11 cellular contexts compared by ENCODE assay signal in genomic region chr6:5746392-5747140, GRCh38.
DNase-seq lines count a peak whose midpoint lies in the region; ATAC-seq and TF ChIP-seq lines count a peak whose summit lies in the region.
"Had no signal": no experiment of that assay in that cellular context is flagged by ENCODE, and none has a peak within 500 bp of the region (broad histone marks: within the 10 kb centered on the region; RNA-seq: fewer than 3 reads in every experiment).

No MANE protein-coding gene starts in this region.

- CTCF ChIA-PET in SK-N-SH (lab: Yijun Ruan, JAX) = interaction anchor here (0.9 to 2.1 kb wide), 3 partner anchors 10 to 82 kb away, joined by 3 to 6 read pairs (median 4); no protein-coding TSS in a partner anchor

- TF ChIP-seq CTCF in GM13977 (IDR thresholded peaks at IDR 0.05; ENCODE audit: extremely low read depth, insufficient read depth, missing control alignments) = peak; percentile 35
- TF ChIP-seq CTCF in SK-N-SH (IDR thresholded peaks at IDR 0.05) = 0 out of 2 replicates have a peak, but pooled peaks have one; percentile 16
- no peak for TF ChIP-seq CTCF in glutamatergic neuron (IDR thresholded peaks at IDR 0.05; ENCODE audit: partially characterized antibody, unreplicated experiment)
- no peak for TF ChIP-seq CTCF in coronary artery (IDR thresholded peaks at IDR 0.05)

- no peak for TF ChIP-seq EP300 in SK-N-SH (IDR thresholded peaks at IDR 0.05; ENCODE audit: borderline replicate concordance in 1 of 2, low read depth in 1 of 2, low read length in 1 of 2)

- in situ Hi-C loops in ACHN (cut with HindIII; ENCODE audit: low pct_ligation_motif_present, low pct_unique_long_range_greater_than_20kb, low sequenced_read_pairs) = no loop called here
- in situ Hi-C loops in GM13977 (cut with MboI; ENCODE audit: low pct_unique_long_range_greater_than_20kb, low sequenced_read_pairs, unreplicated experiment) = no loop called here

- H3K4me2 ChIP-seq in SK-N-SH = no peak overlapping the region

- no peaks in the 10 kb centered on the region for H3K79me2 ChIP-seq in SK-N-SH (ENCODE audit: insufficient read depth)

- H3K27me3 ChIP-seq in SK-N-SH (ENCODE audit: insufficient read depth) (no peaks in the 10 kb centered on the region), aorta (ENCODE audit: control insufficient read depth in 1 of 2, insufficient read depth in 2 of 2, low read length in 1 of 2) (no peaks in the 10 kb centered on the region)
- H3K27me3 ChIP-seq: tibial nerve had no signal

- WGBS in SK-N-SH (ENCODE audit: low lambda C conversion rate) = 81% methylated on average over 7 of the region's 7 CpGs
- 92 to 93% methylated on average over 7 of the region's 7 CpGs for WGBS in aorta, 2 donors

- peaks cover 20% of the 10 kb centered on the region for H3K4me1 Mint-ChIP-seq in glutamatergic neuron (ENCODE audit: low read depth, unreplicated experiment)

- DNase-seq in ACHN (peak; percentile 5), GM13977 (ENCODE audit: low spot score) (no peak), SK-N-SH (peak; percentile 47), glutamatergic neuron (peak; percentile 46), NK-92 (lab: John Stamatoyannopoulos, UW; ENCODE audit: unreplicated experiment) (no peak), coronary artery (ENCODE audit: low spot score) (no peak), aorta (no peak)
- DNase-seq: CD8-positive, alpha-beta T cell; T-helper 2 cell had no signal

- peaks cover 3% of the 10 kb centered on the region for H3K27me3 Mint-ChIP-seq in glutamatergic neuron (ENCODE audit: unreplicated experiment)

- H3K9me2 ChIP-seq in SK-N-SH = no peaks in the 10 kb centered on the region

- H3K4me3 ChIP-seq in SK-N-SH (ENCODE audit: low read depth in 2 of 2, low read length in 1 of 2) = no peak overlapping the region
- no peak overlapping the region for H3K4me3 ChIP-seq in coronary artery
- H3K4me3 ChIP-seq in aorta (ENCODE audit: low read length in 2 of 2) = no peak overlapping the region
- H3K4me3 ChIP-seq: tibial nerve had no signal

- H3K36me3 ChIP-seq in SK-N-SH (replicated peaks in 1 of 2; ENCODE audit: control insufficient read depth in 1 of 2, insufficient read depth in 2 of 2, low read length in 1 of 2) = no peaks in the 10 kb centered on the region
- H3K36me3 ChIP-seq in aorta (ENCODE audit: control insufficient read depth in 1 of 2, insufficient read depth in 2 of 2, low read length in 1 of 2) = no peaks in the 10 kb centered on the region
- H3K36me3 ChIP-seq: tibial nerve had no signal

- no peak overlapping the region for H2AFZ ChIP-seq in SK-N-SH (ENCODE audit: low read depth)

- no peaks in the 10 kb centered on the region for H3K9me3 ChIP-seq in SK-N-SH
- H3K9me3 ChIP-seq in aorta (ENCODE audit: control insufficient read depth, low read length) = no peaks in the 10 kb centered on the region
- H3K9me3 ChIP-seq: tibial nerve had no signal

- POLR2A ChIA-PET in SK-N-SH (lab: Yijun Ruan, JAX) = no interaction called here

- no peaks in the 10 kb centered on the region for H4K20me1 ChIP-seq in SK-N-SH (ENCODE audit: insufficient read depth)

- H3K4me3 Mint-ChIP-seq in glutamatergic neuron (ENCODE audit: unreplicated experiment) = no peak overlapping the region
- H3K4me3 Mint-ChIP-seq: CD8-positive, alpha-beta T cell had no signal

- H3K27ac Mint-ChIP-seq in glutamatergic neuron (ENCODE audit: unreplicated experiment) = no peak overlapping the region
- H3K27ac Mint-ChIP-seq: CD8-positive, alpha-beta T cell had no signal

- intact Hi-C loops in aorta (cut with DNase I) = no loop called here

- peaks cover 2% of the 10 kb centered on the region for H3K9me3 Mint-ChIP-seq in glutamatergic neuron (ENCODE audit: unreplicated experiment)
- H3K9me3 Mint-ChIP-seq: CD8-positive, alpha-beta T cell had no signal

- no peak for ATAC-seq in GM21619 (IDR thresholded peaks at IDR 0.05; ENCODE audit: unreplicated experiment)
- ATAC-seq in aorta (ENCODE audit: low FRiP score) = no peak
- ATAC-seq: CD8-positive, alpha-beta T cell had no signal

- no peak overlapping the region for H3K9ac ChIP-seq in SK-N-SH

- TF ChIP-seq RAD21 in SK-N-SH (IDR thresholded peaks at IDR 0.05; ENCODE audit: low read length) = peak; percentile 46

- H3K27ac ChIP-seq in SK-N-SH (ENCODE audit: low read depth in 2 of 2, low read length in 1 of 2) (peak overlapping the region in 1 of 2 experiments; percentile 7; a peak in 1 of 4 replicates), coronary artery (no peak overlapping the region), aorta (ENCODE audit: low read depth in 1 of 2, low read length in 2 of 2) (no peak overlapping the region)
- H3K27ac ChIP-seq: tibial nerve had no signal

- H3K4me1 ChIP-seq in SK-N-SH (ENCODE audit: control insufficient read depth in 1 of 2, insufficient read depth in 2 of 2, low read depth in 1 of 2, low read length in 1 of 2) (peaks cover 5 to 65% of the 10 kb centered on the region in 2 experiments; a peak in 3 of 4 replicates), aorta (ENCODE audit: control insufficient read depth in 1 of 2, insufficient read depth in 2 of 2, low read length in 2 of 2) (no peaks in the 10 kb centered on the region)
- H3K4me1 ChIP-seq: tibial nerve had no signal

- peaks cover 13% of the 10 kb centered on the region for H3K36me3 Mint-ChIP-seq in glutamatergic neuron (ENCODE audit: unreplicated experiment)

- no peaks in the 10 kb centered on the region for H3F3A ChIP-seq in SK-N-SH (replicated peaks; ENCODE audit: insufficient read depth)

TF ChIP-seq in SK-N-SH, 30 proteins besides CTCF, POLR2A, EP300 and RAD21:
- TF ChIP-seq RCOR1 (IDR thresholded peaks at IDR 0.05; ENCODE audit: low read length) (peak; percentile 24; the same call in 1 of the 2 replicates), EZH2phosphoT487 (IDR thresholded peaks at IDR 0.05; ENCODE audit: borderline replicate concordance, low read depth) (no peak), SMC3 (IDR thresholded peaks at IDR 0.05; ENCODE audit: low read depth, low read length) (0 out of 2 replicates have a peak, but pooled peaks have one; percentile 9), RFX5 (IDR thresholded peaks at IDR 0.05; ENCODE audit: low read length) (peak; percentile 66; the same call in 1 of the 2 replicates)

Comparison
In these comparisons a context has a peak if more than half of its experiments do, and no peak if none do; other contexts are left out.
1. DNase-seq: peak in ACHN (single experiment), SK-N-SH (single experiment) and glutamatergic neuron (single experiment); none in GM13977 (single experiment), NK-92 (single experiment), coronary artery (single experiment) and aorta (0 of 2).
2. CTCF ChIP-seq: peak in GM13977 (single experiment) and SK-N-SH (single experiment); none in glutamatergic neuron (single experiment) and coronary artery (single experiment).